Comparison of ENCODE assay signal across 21 cellular contexts in the genomic region with DNA sequence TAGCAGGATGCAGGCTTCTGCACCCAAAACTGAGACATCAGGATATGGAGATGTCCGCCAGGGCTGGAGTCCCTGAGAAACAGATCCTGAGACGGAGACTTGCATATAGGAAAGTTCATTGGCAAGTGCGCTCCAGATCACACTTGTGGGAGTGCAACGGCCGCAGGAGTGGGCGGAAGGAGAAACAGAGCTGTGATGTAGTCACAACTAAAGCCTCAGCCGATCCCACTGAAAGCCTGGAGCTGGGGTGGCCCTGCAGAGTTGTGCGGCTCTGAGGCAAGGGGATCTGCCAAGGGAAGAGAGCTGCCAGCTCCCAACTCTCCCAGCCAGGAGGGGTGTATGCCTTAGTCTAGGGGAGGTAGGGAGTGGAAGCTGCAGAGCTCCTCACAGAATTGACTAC. TPM values are rescaled to one million over a fixed set of nuclear protein-coding genes. Genes with fewer than 3 reads are reported as not detected.
A peak's percentile ranks its signal among the peaks of the same experiment; 100 is the strongest.
DNase-seq lines count a peak whose midpoint lies in the region; ATAC-seq and TF ChIP-seq lines count a peak whose summit lies in the region.
"Had no signal": no experiment of that assay in that cellular context is flagged by ENCODE, and none has a peak within 500 bp of the region (broad histone marks: within the 10 kb centered on the region; RNA-seq: fewer than 3 reads in every experiment).

No MANE protein-coding gene starts in this region.

- H3K79me2 ChIP-seq in GM23338 (replicated peaks; ENCODE audit: insufficient read depth): no peaks in the 10 kb centered on the region

- ATAC-seq in GM23338 (no peak), GM21423 (IDR thresholded peaks at IDR 0.05; ENCODE audit: unreplicated experiment) (no peak), HG02938 (IDR thresholded peaks at IDR 0.05; ENCODE audit: unreplicated experiment) (no peak)
- ATAC-seq: A549, HCT116, HepG2 had no signal

- no peaks in the 10 kb centered on the region for H3K9me2 ChIP-seq in GM23338 (ENCODE audit: insufficient read depth)

- no peak overlapping the region for H3K4me2 ChIP-seq in GM23338
- H3K4me2 ChIP-seq: A549 had no signal

- DNase-seq in GM23338 (ENCODE audit: low spot score) (no peak), occipital lobe (lab: John Stamatoyannopoulos, UW) (peak; percentile 49), superior temporal gyrus (ENCODE audit: extremely low spot score) (peak; percentile 29), HK-2 (ENCODE audit: unreplicated experiment) (no peak)
- DNase-seq: AML-193; Caco-2; CD4-positive, alpha-beta T cell; GOT3; HFFc6; KG1 had no signal

- H3K4me1 Mint-ChIP-seq in GM23338 (peaks cover 24% of the 10 kb centered on the region; the same call in 2 of the 3 replicates), brain (peaks cover 50% of the 10 kb centered on the region)

- TF ChIP-seq CTCF in GM23338 (conservative IDR thresholded peaks at IDR 0.05; ENCODE audit: low read depth in 2 of 2) (no peak), brain (conservative IDR thresholded peaks at IDR 0.05) (no peak)

- H3K4me3 ChIP-seq in GM23338: no peak overlapping the region
- H3K4me3 ChIP-seq: A549 had no signal

- H4K20me1 ChIP-seq in GM23338 (replicated peaks; ENCODE audit: insufficient read depth): no peaks in the 10 kb centered on the region

- H2AFZ ChIP-seq in GM23338: 0 out of 2 replicates have a peak overlapping the region, but pooled peaks have one; percentile 6

- H3K27me3 Mint-ChIP-seq in GM23338 (ENCODE audit: insufficient read depth, low read depth, poor library complexity) (peaks cover 4% of the 10 kb centered on the region), brain (peaks cover 9% of the 10 kb centered on the region)

- no peak overlapping the region for H3K27ac Mint-ChIP-seq in GM23338
- H3K27ac Mint-ChIP-seq in brain: peak overlapping the region in 3 of 5 experiments; percentile 2 to 82 (median 68)
- H3K27ac Mint-ChIP-seq: CD4-positive, alpha-beta T cell; HFFc6; IgD-negative memory B cell had no signal

- peaks cover 11% of the 10 kb centered on the region; the same call in 1 of the 2 replicates for H3K27me3 ChIP-seq in GM23338 (ENCODE audit: insufficient read depth)

- H3K4me3 Mint-ChIP-seq in GM23338 (no peak overlapping the region), brain (no peak overlapping the region)
- H3K4me3 Mint-ChIP-seq: CD4-positive, alpha-beta T cell; HFFc6; IgD-negative memory B cell had no signal

- H3K36me3 Mint-ChIP-seq in GM23338 (ENCODE audit: low read depth) (no peaks in the 10 kb centered on the region), brain (no peaks in the 10 kb centered on the region)

- H3K36me3 ChIP-seq in GM23338 (ENCODE audit: insufficient read depth): no peaks in the 10 kb centered on the region

- H3K4me1 ChIP-seq in GM23338 (ENCODE audit: insufficient read depth): peaks cover 7% of the 10 kb centered on the region; the same call in 1 of the 2 replicates
- H3K4me1 ChIP-seq: A549, Caco-2 had no signal

- H3K9me3 Mint-ChIP-seq in GM23338: no peaks in the 10 kb centered on the region
- H3K9me3 Mint-ChIP-seq in brain: peaks cover 0 to 4% (median 0%) of the 10 kb centered on the region in 5 experiments
- H3K9me3 Mint-ChIP-seq: CD4-positive, alpha-beta T cell; HFFc6; IgD-negative memory B cell had no signal

- H3K27ac ChIP-seq in GM23338 (ENCODE audit: low read depth): no peak overlapping the region
- H3K27ac ChIP-seq: 22Rv1, A549, C4-2B had no signal

- no peaks in the 10 kb centered on the region for H3F3A ChIP-seq in GM23338 (replicated peaks; ENCODE audit: low read depth)

TF ChIP-seq in GM23338, 12 proteins besides CTCF, POLR2A, EP300 and RAD21 (continues in another document):
- TF ChIP-seq POLR2AphosphoS5 (IDR thresholded peaks at IDR 0.05; ENCODE audit: low read depth) (no peak), ZNF114 (CRISPR knock-in tag; IDR thresholded peaks at IDR 0.05) (no peak), ZNF331 (CRISPR knock-in tag; IDR thresholded peaks at IDR 0.05; ENCODE audit: low read depth) (no peak), EZH2 (IDR thresholded peaks at IDR 0.05; ENCODE audit: low read depth, unreplicated experiment) (no peak), REST (IDR thresholded peaks at IDR 0.05; ENCODE audit: unreplicated experiment) (no peak), ETS1 (IDR thresholded peaks at IDR 0.05) (no peak), CREB1 (CRISPR knock-in tag; IDR thresholded peaks at IDR 0.05; ENCODE audit: low read depth) (no peak)

RNA-seq across cellular contexts. Expression of gene PLA2G2C, which starts 42.0 kb away (rescaled TPM):
- not detected in 2 replicates for total RNA-seq in GM23338 (2014; rRNA removed; shearing (Covaris generic))
- polyA plus RNA-seq in GM23338 (2016; fragmentation: Nextera tagmentation; extraction: Ambion mirVana) (not detected in 2 replicates), brain (ENCODE audit: insufficient read depth, low read depth, low replicate concordance) (not detected)
- not detected for total RNA-seq in occipital lobe
- total RNA-seq: Caco-2; CD4-positive, alpha-beta T cell; H7; HepG2; HFFc6 had no signal
- polyA plus RNA-seq: A549, BJ, HepG2, IgD-negative memory B cell had no signal

RNA-seq across cellular contexts. Expression of gene UBXN10, which starts 42.4 kb away (rescaled TPM):
- total RNA-seq in GM23338 (2014; rRNA removed; shearing (Covaris generic)): 0.58 and 0.69 TPM in 2 replicates
- polyA plus RNA-seq in GM23338 (2016; fragmentation: Nextera tagmentation; extraction: Ambion mirVana): 0.26 and 0.27 TPM in 2 replicates
- 1.4 TPM for polyA plus RNA-seq in brain (ENCODE audit: insufficient read depth, low read depth, low replicate concordance)
- total RNA-seq in occipital lobe: 1.6 TPM
- total RNA-seq: HFFc6 had no signal
- polyA plus RNA-seq: A549, BJ had no signal

Comparison
In these comparisons a context has a peak if more than half of its experiments do, and no peak if none do; other contexts are left out.
1. DNase-seq: peak in occipital lobe (single experiment) and superior temporal gyrus (single experiment); none in GM23338 (single experiment) and HK-2 (single experiment).